Comparison of ENCODE assay signal across 8 cellular contexts in genomic region chr12:2890388-2891239, GRCh38. TPM values are rescaled to one million over a fixed set of nuclear protein-coding genes. Genes with fewer than 3 reads are reported as not detected.
DNase-seq lines count a peak whose midpoint lies in the region; ATAC-seq and TF ChIP-seq lines count a peak whose summit lies in the region.

TSS of gene TULP3 (plus strand) at chr12:2890891. CDS start at chr12:2890948, 57 bp downstream.

- ATAC-seq in GM19351 (IDR thresholded peaks at IDR 0.05; ENCODE audit: unreplicated experiment) (peak; percentile 99), HG03521 (IDR thresholded peaks at IDR 0.05; ENCODE audit: unreplicated experiment) (peak; percentile 97)

- no peak for TF ChIP-seq RAD21 in liver (IDR thresholded peaks at IDR 0.05)

- H3K27me3 ChIP-seq in dorsolateral prefrontal cortex (no peaks in the 10 kb centered on the region), liver (ENCODE audit: control insufficient read depth in 4 of 4, insufficient read depth in 4 of 4, low read length in 3 of 4) (no peaks in the 10 kb centered on the region)

- TF ChIP-seq CTCF in C4-2B (conservative IDR thresholded peaks at IDR 0.05) (no peak; the same call in 1 of the 2 replicates), dorsolateral prefrontal cortex (IDR thresholded peaks at IDR 0.05 in 54 of 56, conservative IDR thresholded peaks at IDR 0.05 in 2 of 56; ENCODE audit: low read depth in 1 of 56, partially characterized antibody in 56 of 56) (peak in 43 of 56 donors; percentile 6 to 57 (median 36)), liver (IDR thresholded peaks at IDR 0.05; ENCODE audit: low read depth, low read length, missing input control) (no peak)

- peak; percentile 95 for DNase-seq in NCI-H748 (lab: John Stamatoyannopoulos, UW; ENCODE audit: unreplicated experiment)
- peak; percentile 97 to 98 for DNase-seq in activated CD4-positive, alpha-beta T cell treated with anti-CD3 and anti-CD28 coated beads, Interleukin-2, amount 50 U/mL, for 48 hours
- DNase-seq in dorsolateral prefrontal cortex, result peak; percentile 98 to 100 (median 100)
- DNase-seq in stimulated activated CD4-positive, alpha-beta T cell treated with anti-CD3 and anti-CD28 coated beads, Interleukin-4, amount 100 ng/mL, for 24 hours, result peak; percentile 99

- intact Hi-C loops in dorsolateral prefrontal cortex (cut with DNase I), result no loop called here

- H3K36me3 ChIP-seq in liver (ENCODE audit: control insufficient read depth in 4 of 4, insufficient read depth in 3 of 4, low read depth in 1 of 4, low read length in 3 of 4), result no peaks in the 10 kb centered on the region

- H3K9me3 ChIP-seq in liver (ENCODE audit: control insufficient read depth in 4 of 4, low read length in 3 of 4), result no peaks in the 10 kb centered on the region

- under 1% methylated on average over 83 of the region's 83 CpGs for WGBS in liver

- H3K9ac ChIP-seq in liver (ENCODE audit: low read depth in 1 of 2, low read length in 2 of 2), result peak within 1 kb of the TSS; percentile 76 to 80

- H3K27ac ChIP-seq in C4-2B, result peak within 1 kb of the TSS; percentile 87
- H3K27ac ChIP-seq in dorsolateral prefrontal cortex, result peak within 1 kb of the TSS; percentile 67 to 98 (median 94)
- peak within 1 kb of the TSS; percentile 82 to 87 for H3K27ac ChIP-seq in liver (ENCODE audit: low read depth in 1 of 2, low read length in 2 of 2)

- peaks cover 0 to 9% (median 6%) of the 10 kb centered on the region in 4 donors for H3K4me1 ChIP-seq in liver (ENCODE audit: control insufficient read depth in 4 of 4, insufficient read depth in 4 of 4, low read length in 3 of 4)

- peak within 1 kb of the TSS; percentile 66 to 100 (median 95) for H3K4me3 ChIP-seq in dorsolateral prefrontal cortex
- H3K4me3 ChIP-seq in liver (ENCODE audit: low read depth in 1 of 3, low read length in 3 of 3), result peak within 1 kb of the TSS; percentile 81 to 96 (median 88)

TF ChIP-seq in liver, 16 proteins besides CTCF, POLR2A, EP300 and RAD21:
- TF ChIP-seq, protein P1, sequence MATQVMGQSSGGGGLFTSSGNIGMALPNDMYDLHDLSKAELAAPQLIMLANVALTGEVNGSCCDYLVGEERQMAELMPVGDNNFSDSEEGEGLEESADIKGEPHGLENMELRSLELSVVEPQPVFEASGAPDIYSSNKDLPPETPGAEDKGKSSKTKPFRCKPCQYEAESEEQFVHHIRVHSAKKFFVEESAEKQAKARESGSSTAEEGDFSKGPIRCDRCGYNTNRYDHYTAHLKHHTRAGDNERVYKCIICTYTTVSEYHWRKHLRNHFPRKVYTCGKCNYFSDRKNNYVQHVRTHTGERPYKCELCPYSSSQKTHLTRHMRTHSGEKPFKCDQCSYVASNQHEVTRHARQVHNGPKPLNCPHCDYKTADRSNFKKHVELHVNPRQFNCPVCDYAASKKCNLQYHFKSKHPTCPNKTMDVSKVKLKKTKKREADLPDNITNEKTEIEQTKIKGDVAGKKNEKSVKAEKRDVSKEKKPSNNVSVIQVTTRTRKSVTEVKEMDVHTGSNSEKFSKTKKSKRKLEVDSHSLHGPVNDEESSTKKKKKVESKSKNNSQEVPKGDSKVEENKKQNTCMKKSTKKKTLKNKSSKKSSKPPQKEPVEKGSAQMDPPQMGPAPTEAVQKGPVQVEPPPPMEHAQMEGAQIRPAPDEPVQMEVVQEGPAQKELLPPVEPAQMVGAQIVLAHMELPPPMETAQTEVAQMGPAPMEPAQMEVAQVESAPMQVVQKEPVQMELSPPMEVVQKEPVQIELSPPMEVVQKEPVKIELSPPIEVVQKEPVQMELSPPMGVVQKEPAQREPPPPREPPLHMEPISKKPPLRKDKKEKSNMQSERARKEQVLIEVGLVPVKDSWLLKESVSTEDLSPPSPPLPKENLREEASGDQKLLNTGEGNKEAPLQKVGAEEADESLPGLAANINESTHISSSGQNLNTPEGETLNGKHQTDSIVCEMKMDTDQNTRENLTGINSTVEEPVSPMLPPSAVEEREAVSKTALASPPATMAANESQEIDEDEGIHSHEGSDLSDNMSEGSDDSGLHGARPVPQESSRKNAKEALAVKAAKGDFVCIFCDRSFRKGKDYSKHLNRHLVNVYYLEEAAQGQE (IDR thresholded peaks at IDR 0.05), result peak; percentile 46
- peak; percentile 97 for TF ChIP-seq SP1 (IDR thresholded peaks at IDR 0.05)
- TF ChIP-seq FOXA2 (IDR thresholded peaks at IDR 0.05), result no peak

RNA-seq across cellular contexts. Expression of gene TULP3, which starts in this region (rescaled TPM):
- total RNA-seq in dorsolateral prefrontal cortex (10 to 100 TPM in 111 of 120 experiments, 1 to 10 TPM in 9; 7.2 to 29.2 (median 15.9) TPM), liver (1 to 10 TPM; 3.2 to 4.8 TPM)
- polyA plus RNA-seq in liver, result 1 to 10 TPM; 3.2 to 4.2 TPM

Comparison
In these comparisons a context has a peak if more than half of its experiments do, and no peak if none do; other contexts are left out.
1. Peak in every context shown above with its lines: DNase-seq, ATAC-seq, H3K4me3 ChIP-seq and H3K27ac ChIP-seq.
2. CTCF ChIP-seq: peak in dorsolateral prefrontal cortex (43 of 56); none in C4-2B (single experiment) and liver (single experiment).